7 cellular contexts compared by ENCODE assay signal in genomic region chr7:157011333-157012112, GRCh38. TPM values are rescaled to one million over a fixed set of nuclear protein-coding genes. Genes with fewer than 3 reads are reported as not detected.
DNase-seq lines count a peak whose midpoint lies in the region; ATAC-seq, FAIRE-seq and TF ChIP-seq lines count a peak whose summit lies in the region.

No MANE protein-coding gene starts in this region.

- H3K9ac ChIP-seq in Karpas-422 (ENCODE audit: low read length) (peak overlapping the region; percentile 57), K562 (ENCODE audit: insufficient read depth in 1 of 2, low read depth in 2 of 2, low read length in 2 of 2) (peak overlapping the region; percentile 59 to 93; a peak in 3 of 4 replicates)

- H3K9me2 ChIP-seq in Karpas-422 (replicated peaks; ENCODE audit: insufficient read depth, low read length) = no peaks in the 10 kb centered on the region

- POLR2A ChIA-PET in K562 (lab: Yijun Ruan, JAX) = interaction anchor here (0.6 to 2.2 kb wide), 7 partner anchors 8 to 157 kb away, joined by 3 to 11 read pairs (median 3); no protein-coding TSS in a partner anchor

- H2AFZ ChIP-seq in Karpas-422 (ENCODE audit: low read length) (peak overlapping the region; percentile 62; the same call in 1 of the 2 replicates), K562 (ENCODE audit: low read depth, low read length) (peak overlapping the region; percentile 96)

- H3K4me2 ChIP-seq in Karpas-422 (ENCODE audit: low read depth, low read length, poor library complexity, severe bottlenecking) = peak overlapping the region; percentile 70
- H3K4me2 ChIP-seq in K562 (ENCODE audit: insufficient read depth, low read length) = peak overlapping the region; percentile 84

- WGBS in K562 (ENCODE audit: insufficient coverage, low coverage, missing lambda C conversion rate) = 24% methylated on average over 37 of the region's 37 CpGs
- WGBS in psoas muscle, 3 donors = 2% methylated on average over 37 of the region's 37 CpGs

- H3K27me3 ChIP-seq in Karpas-422 (ENCODE audit: low read length) (no peaks in the 10 kb centered on the region), K562 (ENCODE audit: control insufficient read depth in 2 of 2, insufficient read depth in 2 of 2, low read length in 2 of 2) (peaks cover 22 to 61% of the 10 kb centered on the region in 2 experiments; a peak in 4 of 5 replicates), psoas muscle (ENCODE audit: insufficient read depth in 3 of 3, low read length in 2 of 3) (peaks cover 0 to 97% (median 54%) of the 10 kb centered on the region in 3 donors)

- H3K4me3 ChIP-seq in Karpas-422 (ENCODE audit: low read length) (peak overlapping the region; percentile 67), K562 (peak overlapping the region; percentile 79), psoas muscle (peak overlapping the region; percentile 82)

- no peak for TF ChIP-seq EP300 in K562 (IDR thresholded peaks at IDR 0.05; ENCODE audit: low read length)

- in situ Hi-C loops in K562 (cut with MboI) = no loop called here

- TSS peak; percentile 67 for BruUV-seq in K562 (replicated peaks; lab: Mats Ljungman, UMichigan)

- H3K27ac ChIP-seq in Karpas-422 (ENCODE audit: low read length) (no peak overlapping the region), K562 (ENCODE audit: extremely low read depth, low read depth, low read length) (no peak overlapping the region), psoas muscle (no peak overlapping the region)

- TF ChIP-seq CTCF in K562 (IDR thresholded peaks at IDR 0.05 in 2 of 3, conservative IDR thresholded peaks at IDR 0.05 in 1 of 3; ENCODE audit: insufficient read depth in 2 of 3, low read depth in 1 of 3, low read length in 3 of 3) (no peak), psoas muscle (IDR thresholded peaks at IDR 0.05) (no peak)

- DNase-seq in Karpas-422 (no peak), K562 (ENCODE audit: extremely low read depth in 1 of 4, low spot score in 3 of 4) (peak in 1 of 4 experiments; percentile 19), psoas muscle (no peak), GF-D8 (lab: John Stamatoyannopoulos, UW) (no peak), NCI-H128 (lab: John Stamatoyannopoulos, UW; ENCODE audit: unreplicated experiment) (no peak)

- CTCF ChIA-PET in K562 (lab: Yijun Ruan, JAX; ENCODE audit: low intra/inter-chr PET ratio) = no interaction called here

- TF ChIP-seq POLR2A in K562 (conservative IDR thresholded peaks at IDR 0.05) = no peak

- H4K20me1 ChIP-seq in Karpas-422 (ENCODE audit: insufficient read depth, low read depth, low read length) (no peaks in the 10 kb centered on the region; the same call in 1 of the 2 replicates), K562 (replicated peaks; ENCODE audit: control insufficient read depth, insufficient read depth, low read length) (no peaks in the 10 kb centered on the region)

- TF ChIP-seq RAD21 in K562 (CRISPR knock-in tag; conservative IDR thresholded peaks at IDR 0.05 in 1 of 2, IDR thresholded peaks at IDR 0.05 in 1 of 2) = no peak

- H3K9me3 ChIP-seq in Karpas-422 (ENCODE audit: low read length) (no peaks in the 10 kb centered on the region), K562 (replicated peaks; ENCODE audit: control insufficient read depth, insufficient read depth, low read depth, low read length) (no peaks in the 10 kb centered on the region), psoas muscle (no peaks in the 10 kb centered on the region)

- H3K4me1 ChIP-seq in Karpas-422 (ENCODE audit: low read length) = peaks cover 13% of the 10 kb centered on the region
- peaks cover 4 to 35% of the 10 kb centered on the region in 2 experiments for H3K4me1 ChIP-seq in K562 (replicated peaks in 1 of 2; ENCODE audit: control insufficient read depth in 2 of 2, insufficient read depth in 2 of 2, low read length in 2 of 2)
- peaks cover 6% of the 10 kb centered on the region for H3K4me1 ChIP-seq in psoas muscle

- FAIRE-seq in K562 (lab: Jason Lieb, UNC) = peak; percentile 82

- no peaks in the 10 kb centered on the region for H3K36me3 ChIP-seq in Karpas-422 (ENCODE audit: insufficient read depth, low read length)
- no peaks in the 10 kb centered on the region for H3K36me3 ChIP-seq in K562 (ENCODE audit: control insufficient read depth, insufficient read depth, low read length)
- no peaks in the 10 kb centered on the region for H3K36me3 ChIP-seq in psoas muscle (ENCODE audit: insufficient read depth in 1 of 2, low read depth in 1 of 2)

- ATAC-seq in GM18511 (IDR thresholded peaks at IDR 0.05; ENCODE audit: unreplicated experiment) = peak; percentile 18
- ATAC-seq in K562 = peak; percentile 3
- peak in 1 of 4 donors; percentile 16 for ATAC-seq in psoas muscle
- ATAC-seq in HG03045 (IDR thresholded peaks at IDR 0.05; ENCODE audit: unreplicated experiment) = no peak

- H3K79me2 ChIP-seq in Karpas-422 (ENCODE audit: low read length) = no peaks in the 10 kb centered on the region
- no peaks in the 10 kb centered on the region for H3K79me2 ChIP-seq in K562 (ENCODE audit: control insufficient read depth, insufficient read depth, low read length)

- intact Hi-C loops in K562 (cut with micrococcal nuclease) = no loop called here
- intact Hi-C loops in psoas muscle (cut with DNase I) = no loop called here

- no peaks in the 10 kb centered on the region for H3K9me1 ChIP-seq in K562 (ENCODE audit: control insufficient read depth, insufficient read depth, low read length)

TF ChIP-seq in K562, 482 proteins besides CTCF, POLR2A, EP300 and RAD21 (continues in another document):
- peak; percentile 36 to 39 for TF ChIP-seq E2F6 (IDR thresholded peaks at IDR 0.05; ENCODE audit: borderline replicate concordance in 1 of 2, extremely low read depth in 1 of 2, insufficient read depth in 1 of 2, insufficient read length in 1 of 2, low read depth in 1 of 2, low read length in 1 of 2, poor library complexity in 1 of 2, severe bottlenecking in 1 of 2)
- 0 out of 2 replicates have a peak, but pooled peaks have one; percentile 18 for TF ChIP-seq ZNF584 (CRISPR knock-in tag; IDR thresholded peaks at IDR 0.05; ENCODE audit: low read depth)
- no peak for TF ChIP-seq TEAD4 (IDR thresholded peaks at IDR 0.05; ENCODE audit: low read length)
- TF ChIP-seq TEAD4 (CRISPR knock-in tag; IDR thresholded peaks at IDR 0.05; ENCODE audit: borderline replicate concordance) = 0 out of 2 replicates have a peak, but pooled peaks have one; percentile 31
- TF ChIP-seq RNF2 (IDR thresholded peaks at IDR 0.05) = 0 out of 2 replicates have a peak, but pooled peaks have one; percentile 5
- TF ChIP-seq FOXP1 (CRISPR knock-in tag; IDR thresholded peaks at IDR 0.05) = 0 out of 2 replicates have a peak, but pooled peaks have one; percentile 18
- 0 out of 2 replicates have a peak, but pooled peaks have one; percentile 36 for TF ChIP-seq ETV5 (CRISPR knock-in tag; IDR thresholded peaks at IDR 0.05; ENCODE audit: low read depth)
- peak; percentile 42; the same call in 1 of the 2 replicates for TF ChIP-seq ZNF143 (CRISPR knock-in tag; IDR thresholded peaks at IDR 0.05)
- no peak for TF ChIP-seq ZC3H11A (IDR thresholded peaks at IDR 0.05; ENCODE audit: low read depth, low read length)
- TF ChIP-seq CREB1 (IDR thresholded peaks at IDR 0.05) = no peak
- 0 out of 2 replicates have a peak, but pooled peaks have one; percentile 4 for TF ChIP-seq CREB1 (CRISPR knock-in tag; IDR thresholded peaks at IDR 0.05)
- TF ChIP-seq CBFB (CRISPR knock-in tag; IDR thresholded peaks at IDR 0.05) = 0 out of 2 replicates have a peak, but pooled peaks have one; percentile 37
- no peak for TF ChIP-seq PHF8 (IDR thresholded peaks at IDR 0.05; ENCODE audit: borderline replicate concordance, low read length)
- peak; percentile 4; the same call in 1 of the 2 replicates for TF ChIP-seq ZFX (CRISPR knock-in tag; IDR thresholded peaks at IDR 0.05)
- peak; percentile 7; the same call in 1 of the 2 replicates for TF ChIP-seq PHB (CRISPR knock-in tag; IDR thresholded peaks at IDR 0.05)
- TF ChIP-seq ZNF121 (CRISPR knock-in tag; conservative IDR thresholded peaks at IDR 0.05) = 0 out of 2 replicates have a peak, but pooled peaks have one; percentile 9
- peak; percentile 66 for TF ChIP-seq USF1 (CRISPR knock-in tag; IDR thresholded peaks at IDR 0.05)
- no peak for TF ChIP-seq CHD1 (IDR thresholded peaks at IDR 0.05; ENCODE audit: low read length)
- TF ChIP-seq ZNF707 (CRISPR knock-in tag; conservative IDR thresholded peaks at IDR 0.05) = no peak

RNA-seq across cellular contexts. Expression of gene MNX1, which starts 1.1 kb away (rescaled TPM):
- total RNA-seq in Karpas-422 (2014; rRNA removed; shearing (Covaris generic); ENCODE audit: low replicate concordance) = 0.22 and 0.61 TPM in 2 replicates
- 6.6 and 8.7 TPM in 2 replicates for total RNA-seq in K562 (2011; cell fraction: chromatin; rRNA removed; ENCODE audit: low replicate concordance)
- 4.3 and 5.3 TPM in 2 replicates for total RNA-seq in K562 (2011; cell fraction: nucleolus; rRNA removed)
- total RNA-seq in K562 (2011; cell fraction: nucleoplasm; rRNA removed) = 5.3 and 5.4 TPM in 2 replicates
- 5.3 TPM in 2 replicates for total RNA-seq in K562 (2014; rRNA removed)
- total RNA-seq in K562 (2014; rRNA removed; fragmentation: Illumina TruSeq; extraction: Trizol) = 1.4 and 1.8 TPM in 2 replicates
- 2.1 and 2.2 TPM in 2 replicates for total RNA-seq in K562 (2015; rRNA removed; fragmentation: Illumina TruSeq; extraction: Trizol)
- 8.0 and 9.5 TPM in 2 replicates for total RNA-seq in K562 (2021)
- polyA plus RNA-seq in K562 (2011; rRNA removed) = 0.98 and 1.2 TPM in 2 replicates
- 0.62 and 1.2 TPM in 2 replicates for polyA plus RNA-seq in K562 (2011; cell fraction: cytosol; rRNA removed)
- polyA plus RNA-seq in K562 (2011; cell fraction: nucleus; rRNA removed) = 6.0 and 6.7 TPM in 2 replicates
- polyA plus RNA-seq in K562 (2012) = 2.7 and 7.8 TPM in 2 replicates
- polyA plus RNA-seq in K562 (2014; fragmentation: Illumina TruSeq; extraction: Trizol) = 1.1 and 1.7 TPM in 2 replicates
- under 1 TPM; 0.15 to 0.25 TPM for polyA plus RNA-seq in K562 (2014; fragmentation: Nextera tagmentation; extraction: Ambion mirVana)
- polyA plus RNA-seq in K562 (2014; rRNA removed) = 4.0 and 5.9 TPM in 2 replicates
- 0.66 and 0.84 TPM in 2 replicates for polyA minus RNA-seq in K562 (2011; rRNA and poly(A)+ RNA removed)
- polyA minus RNA-seq in K562 (2011; cell fraction: cytosol; rRNA and poly(A)+ RNA removed) = 2.5 TPM in 1 of 2 replicates, not detected in the other
- polyA minus RNA-seq in K562 (2011; cell fraction: nucleus; rRNA and poly(A)+ RNA removed) = 3.2 and 4.3 TPM in 2 replicates
- total RNA-seq in psoas muscle = not detected
- polyA plus RNA-seq in psoas muscle = not detected
